Comparison of ENCODE assay signal across 25 cellular contexts in genomic region chr12:13128291-13129000, GRCh38. TPM values are rescaled to one million over a fixed set of nuclear protein-coding genes. Genes with fewer than 3 reads are reported as not detected.
DNase-seq lines count a peak whose midpoint lies in the region; ATAC-seq, FAIRE-seq and TF ChIP-seq lines count a peak whose summit lies in the region.
"Had no signal": no experiment of that assay in that cellular context is flagged by ENCODE, and none has a peak within 500 bp of the region (broad histone marks: within the 10 kb centered on the region; RNA-seq: fewer than 3 reads in every experiment).

No MANE protein-coding gene starts in this region.

- DNase-seq in A673 (ENCODE audit: low spot score), result peak; percentile 54
- DNase-seq in HAP-1 (ENCODE audit: low spot score in 2 of 2), result peak; percentile 48 to 98
- peak; percentile 14 for DNase-seq in SK-N-MC (ENCODE audit: low read depth, low spot score)
- DNase-seq in foreskin melanocyte, result peak; percentile 99
- no peak for DNase-seq in heart right ventricle
- no peak for DNase-seq in GM13977 (ENCODE audit: low spot score)
- DNase-seq in GM19239 (ENCODE audit: insufficient read length, low spot score), result no peak
- DNase-seq: ACHN; activated CD8-positive, alpha-beta T cell treated with anti-CD3 and anti-CD28 coated beads, Interleukin-2, amount 10 ng/mL, durations not matched to agents 7 days and 5 days; activated gamma-delta T cell; dermis blood vessel endothelial cell; DMS 273 treated with DMSO at 0.1 percent for 48 hours; left ventricle myocardium inferior; mucosa of descending colon; NCI-H1105 treated with DMSO at 0.1 percent for 48 hours; NCI-H510A treated with DMSO at 0.1 percent for 48 hours; NK-92 treated with Interleukin-12 subunit alpha and Interleukin-12 subunit beta, amount 100 ng/mL, for 24 hours; posterior cingulate gyrus; sigmoid colon; stimulated activated CD8-positive, alpha-beta memory T cell treated with anti-CD3 and anti-CD28 coated beads, Interleukin-4, amount 100 ng/mL, for 48 hours had no signal

- H3K9me3 ChIP-seq in A673 (ENCODE audit: low read depth, low read length, poor library complexity, severe bottlenecking) (no peaks in the 10 kb centered on the region), HAP-1 (no peaks in the 10 kb centered on the region), SK-N-MC (ENCODE audit: low read depth, low read length) (no peaks in the 10 kb centered on the region), heart right ventricle (no peaks in the 10 kb centered on the region)
- H3K9me3 ChIP-seq: left ventricle myocardium inferior, mucosa of descending colon, sigmoid colon had no signal

- no peaks in the 10 kb centered on the region for H3K27me3 ChIP-seq in A673 (replicated peaks; ENCODE audit: insufficient read depth, low read depth, low read length, poor library complexity)
- H3K27me3 ChIP-seq in HAP-1 (ENCODE audit: low read depth), result no peaks in the 10 kb centered on the region
- H3K27me3 ChIP-seq in heart right ventricle, result peaks cover 0 to 3% (median 0%) of the 10 kb centered on the region in 7 donors
- H3K27me3 ChIP-seq: sigmoid colon had no signal

- in situ Hi-C loops in HAP-1 (cut with MboI; ENCODE audit: low sequenced_read_pairs) (no loop called here), GM13977 (cut with MboI; ENCODE audit: low pct_unique_long_range_greater_than_20kb, low sequenced_read_pairs, unreplicated experiment) (no loop called here)

- CTCF ChIA-PET in A673 (lab: Charles Lee), result no interaction called here

- no peaks in the 10 kb centered on the region for H3K4me1 ChIP-seq in A673 (ENCODE audit: insufficient read depth, low read length, poor library complexity, severe bottlenecking)
- H3K4me1 ChIP-seq in HAP-1, result peaks cover 67% of the 10 kb centered on the region
- H3K4me1 ChIP-seq in heart right ventricle, result peaks cover 0 to 7% (median 0%) of the 10 kb centered on the region in 9 donors
- H3K4me1 ChIP-seq: left ventricle myocardium inferior, sigmoid colon had no signal

- no peak for FAIRE-seq in GM19239 (lab: Jason Lieb, UNC)
- FAIRE-seq: GM12878 had no signal

- H3K36me3 ChIP-seq in A673 (ENCODE audit: insufficient read depth, low read length, poor library complexity, severe bottlenecking) (no peaks in the 10 kb centered on the region), HAP-1 (replicated peaks) (no peaks in the 10 kb centered on the region), SK-N-MC (ENCODE audit: insufficient read depth, low read length) (no peaks in the 10 kb centered on the region), heart right ventricle (no peaks in the 10 kb centered on the region)
- H3K36me3 ChIP-seq: left ventricle myocardium inferior, sigmoid colon had no signal

- POLR2A ChIA-PET in A673 (lab: Charles Lee; ENCODE audit: low non-redundant PET), result no interaction called here

- intact Hi-C loops in A673 (cut with micrococcal nuclease; ENCODE audit: unreplicated experiment), result no loop called here
- intact Hi-C loops in heart right ventricle (cut with DNase I), result no loop called here

- BruUV-seq in A673 (replicated peaks; lab: Mats Ljungman, UMichigan), result no TSS peak

- H3K4me3 ChIP-seq in A673 (ENCODE audit: low read depth, low read length, poor library complexity, severe bottlenecking) (no peak overlapping the region), HAP-1 (no peak overlapping the region), SK-N-MC (peak overlapping the region; percentile 23; the same call in 1 of the 2 replicates), heart right ventricle (no peak overlapping the region)
- H3K4me3 ChIP-seq: GM12878, left ventricle myocardium inferior, mucosa of descending colon, sigmoid colon had no signal

- H3K27ac ChIP-seq in A673 (ENCODE audit: low read depth, low read length, poor library complexity, severe bottlenecking), result no peak overlapping the region
- H3K27ac ChIP-seq in SK-N-MC, result peak overlapping the region; percentile 28; the same call in 1 of the 2 replicates
- no peak overlapping the region for H3K27ac ChIP-seq in heart right ventricle
- H3K27ac ChIP-seq: left ventricle myocardium inferior, sigmoid colon had no signal

- WGBS in heart right ventricle, 2 donors, result 85 to 92% methylated on average over 8 of the region's 8 CpGs

- no peak overlapping the region for H3K9ac ChIP-seq in SK-N-MC (ENCODE audit: insufficient read length)

- TF ChIP-seq CTCF in A673 (conservative IDR thresholded peaks at IDR 0.05; ENCODE audit: low read depth, low read length) (no peak), heart right ventricle (IDR thresholded peaks at IDR 0.05) (no peak), GM13977 (IDR thresholded peaks at IDR 0.05; ENCODE audit: extremely low read depth, insufficient read depth, missing control alignments) (no peak)

- ATAC-seq in heart right ventricle (no peak), HG02885 (IDR thresholded peaks at IDR 0.05; ENCODE audit: poor library complexity, unreplicated experiment) (no peak)
- ATAC-seq: activated CD4-positive, CD25-positive, alpha-beta regulatory T cell treated with anti-CD3 and anti-CD28 coated beads, Interleukin-2, amount 50 U/mL, for 24 hours; activated CD8-positive, alpha-beta T cell treated with anti-CD3 and anti-CD28 coated beads, Interleukin-2, amount 10 ng/mL, durations not matched to agents 7 days and 5 days; GM12878 had no signal

RNA-seq across cellular contexts. Expression of gene GSG1, which starts 25.0 kb away (rescaled TPM):
- 0.24 TPM in 1 of 2 replicates, not detected in the other for total RNA-seq in A673 (2021)
- total RNA-seq in heart right ventricle, result not detected
- polyA plus RNA-seq in heart right ventricle, result not detected
- total RNA-seq: activated CD8-positive, alpha-beta T cell treated with anti-CD3 and anti-CD28 coated beads, Interleukin-2, amount 10 ng/mL, durations not matched to agents 7 days and 5 days; dermis blood vessel endothelial cell; GM12878; left ventricle myocardium inferior; mucosa of descending colon; sigmoid colon had no signal
- polyA plus RNA-seq: CD14-positive monocyte, GM12878, sigmoid colon, urinary bladder had no signal

Comparison
In these comparisons a context has a peak if more than half of its experiments do, and no peak if none do; other contexts are left out.
1. DNase-seq: peak in A673 (single experiment), HAP-1 (2 of 2), SK-N-MC (single experiment) and foreskin melanocyte (single experiment); none in heart right ventricle (0 of 2), GM13977 (single experiment) and GM19239 (single experiment).